2 cellular contexts compared by ENCODE assay signal in genomic region chr17:55410722-55411462, GRCh38.
A peak's percentile ranks its signal among the peaks of the same experiment; 100 is the strongest.
TF ChIP-seq lines count a peak whose summit lies in the region.

No MANE protein-coding gene starts in this region.

TF ChIP-seq in SK-N-SH treated with all-trans-retinoic acid at 6 μM for 48 hours, 23 proteins besides CTCF, POLR2A, EP300 and RAD21 (continued from another document):
- TF ChIP-seq, protein P1, sequence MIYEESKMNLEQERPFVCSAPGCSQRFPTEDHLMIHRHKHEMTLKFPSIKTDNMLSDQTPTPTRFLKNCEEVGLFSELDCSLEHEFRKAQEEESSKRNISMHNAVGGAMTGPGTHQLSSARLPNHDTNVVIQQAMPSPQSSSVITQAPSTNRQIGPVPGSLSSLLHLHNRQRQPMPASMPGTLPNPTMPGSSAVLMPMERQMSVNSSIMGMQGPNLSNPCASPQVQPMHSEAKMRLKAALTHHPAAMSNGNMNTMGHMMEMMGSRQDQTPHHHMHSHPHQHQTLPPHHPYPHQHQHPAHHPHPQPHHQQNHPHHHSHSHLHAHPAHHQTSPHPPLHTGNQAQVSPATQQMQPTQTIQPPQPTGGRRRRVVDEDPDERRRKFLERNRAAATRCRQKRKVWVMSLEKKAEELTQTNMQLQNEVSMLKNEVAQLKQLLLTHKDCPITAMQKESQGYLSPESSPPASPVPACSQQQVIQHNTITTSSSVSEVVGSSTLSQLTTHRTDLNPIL (CRISPR knock-in tag; IDR thresholded peaks at IDR 0.05; ENCODE audit: low read depth) = no peak

TF ChIP-seq in liver, 16 proteins besides CTCF, POLR2A, EP300 and RAD21 (continued from another document):
- TF ChIP-seq FOXA2 (IDR thresholded peaks at IDR 0.05) = no peak
- TF ChIP-seq TAF1 (conservative IDR thresholded peaks at IDR 0.05) = no peak
- TF ChIP-seq, protein P2, sequence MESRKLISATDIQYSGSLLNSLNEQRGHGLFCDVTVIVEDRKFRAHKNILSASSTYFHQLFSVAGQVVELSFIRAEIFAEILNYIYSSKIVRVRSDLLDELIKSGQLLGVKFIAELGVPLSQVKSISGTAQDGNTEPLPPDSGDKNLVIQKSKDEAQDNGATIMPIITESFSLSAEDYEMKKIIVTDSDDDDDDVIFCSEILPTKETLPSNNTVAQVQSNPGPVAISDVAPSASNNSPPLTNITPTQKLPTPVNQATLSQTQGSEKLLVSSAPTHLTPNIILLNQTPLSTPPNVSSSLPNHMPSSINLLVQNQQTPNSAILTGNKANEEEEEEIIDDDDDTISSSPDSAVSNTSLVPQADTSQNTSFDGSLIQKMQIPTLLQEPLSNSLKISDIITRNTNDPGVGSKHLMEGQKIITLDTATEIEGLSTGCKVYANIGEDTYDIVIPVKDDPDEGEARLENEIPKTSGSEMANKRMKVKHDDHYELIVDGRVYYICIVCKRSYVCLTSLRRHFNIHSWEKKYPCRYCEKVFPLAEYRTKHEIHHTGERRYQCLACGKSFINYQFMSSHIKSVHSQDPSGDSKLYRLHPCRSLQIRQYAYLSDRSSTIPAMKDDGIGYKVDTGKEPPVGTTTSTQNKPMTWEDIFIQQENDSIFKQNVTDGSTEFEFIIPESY (IDR thresholded peaks at IDR 0.05) = no peak
- TF ChIP-seq FOXA1 (IDR thresholded peaks at IDR 0.05) = no peak
- no peak for TF ChIP-seq SP1 (IDR thresholded peaks at IDR 0.05)
- peak in 1 of 2 donors; percentile 55 for TF ChIP-seq HNF4A (conservative IDR thresholded peaks at IDR 0.05)
- TF ChIP-seq, protein P3, sequence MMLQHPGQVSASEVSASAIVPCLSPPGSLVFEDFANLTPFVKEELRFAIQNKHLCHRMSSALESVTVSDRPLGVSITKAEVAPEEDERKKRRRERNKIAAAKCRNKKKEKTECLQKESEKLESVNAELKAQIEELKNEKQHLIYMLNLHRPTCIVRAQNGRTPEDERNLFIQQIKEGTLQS (IDR thresholded peaks at IDR 0.05) = no peak
- TF ChIP-seq MAX (IDR thresholded peaks at IDR 0.05) = no peak
- TF ChIP-seq GABPA (IDR thresholded peaks at IDR 0.05 in 1 of 2, conservative IDR thresholded peaks at IDR 0.05 in 1 of 2) = no peak
- peak; percentile 48 for TF ChIP-seq YY1 (IDR thresholded peaks at IDR 0.05)
- no peak for TF ChIP-seq NR2F2 (IDR thresholded peaks at IDR 0.05)
- peak in 1 of 2 donors; percentile 23 for TF ChIP-seq JUND (IDR thresholded peaks at IDR 0.05)
- no peak for TF ChIP-seq EGR1 (IDR thresholded peaks at IDR 0.05; ENCODE audit: low read depth in 2 of 2)
TF ChIP-seq in liver: peak in this region for 4.
